8 cellular contexts compared by ENCODE assay signal in genomic region chr9:14692918-14693861, GRCh38. TPM values are rescaled to one million over a fixed set of nuclear protein-coding genes. Genes with fewer than 3 reads are reported as not detected.
A peak's percentile ranks its signal among the peaks of the same experiment; 100 is the strongest.
DNase-seq lines count a peak whose midpoint lies in the region; ATAC-seq and TF ChIP-seq lines count a peak whose summit lies in the region.

ZDHHC21 (minus strand) TSS chr9:14693432; CDS start chr9:14674340, 19,092 bp downstream.

- CTCF ChIA-PET in SK-N-SH (lab: Yijun Ruan, JAX) = interaction anchor here (0.6 to 4.3 kb wide), 5 partner anchors 17 to 1605 kb away, joined by 3 to 21 read pairs (median 3); no protein-coding TSS in a partner anchor

- H3K36me3 ChIP-seq in DOHH2 (ENCODE audit: control insufficient read depth, low read length) = peaks cover 23% of the 10 kb centered on the region
- peaks cover 13 to 15% of the 10 kb centered on the region in 2 experiments for H3K36me3 ChIP-seq in SK-N-SH (replicated peaks in 1 of 2; ENCODE audit: control insufficient read depth in 1 of 2, insufficient read depth in 2 of 2, low read length in 1 of 2)
- H3K36me3 ChIP-seq in heart left ventricle = peaks cover 0 to 22% (median 16%) of the 10 kb centered on the region in 9 donors
- peaks cover 0 to 7% (median 0%) of the 10 kb centered on the region in 4 donors for H3K36me3 ChIP-seq in transverse colon

- no peak for TF ChIP-seq EP300 in SK-N-SH (IDR thresholded peaks at IDR 0.05; ENCODE audit: borderline replicate concordance in 1 of 2, low read depth in 1 of 2, low read length in 1 of 2)
- no peak for TF ChIP-seq EP300 in transverse colon (IDR thresholded peaks at IDR 0.05; ENCODE audit: low read depth)

- H3K4me1 Mint-ChIP-seq in activated naive CD8-positive, alpha-beta T cell treated with anti-CD3 and anti-CD28 coated beads, Interleukin-2, amount 10 ng/mL, durations not matched to agents 7 days and 5 days = peaks cover 24% of the 10 kb centered on the region

- POLR2A ChIA-PET in SK-N-SH (lab: Yijun Ruan, JAX) = interaction anchor here (0.8 to 1.1 kb wide), 3 partner anchors 12 to 75 kb away, joined by 3 read pairs; no protein-coding TSS in a partner anchor
- POLR2A ChIA-PET in activated naive CD8-positive, alpha-beta T cell treated with anti-CD3 and anti-CD28 coated beads, Interleukin-2, amount 10 ng/mL, durations not matched to agents 7 days and 5 days (lab: Charles Lee) = interaction anchor here (0.6 kb wide), 1 partner anchor 87 kb away, joined by 3 read pairs; no protein-coding TSS in a partner anchor

- peaks cover 7% of the 10 kb centered on the region for H3K36me3 Mint-ChIP-seq in activated naive CD8-positive, alpha-beta T cell treated with anti-CD3 and anti-CD28 coated beads, Interleukin-2, amount 10 ng/mL, durations not matched to agents 7 days and 5 days

- H3K4me3 ChIP-seq in DOHH2 (ENCODE audit: low read length) (peak within 1 kb of the TSS; percentile 86), SK-N-SH (ENCODE audit: low read depth in 2 of 2, low read length in 1 of 2) (peak within 1 kb of the TSS; percentile 82 to 93), heart left ventricle (peak within 1 kb of the TSS; percentile 70 to 95 (median 79)), transverse colon (peak within 1 kb of the TSS; percentile 75 to 95 (median 92))

- peaks cover 48% of the 10 kb centered on the region for H3K4me1 ChIP-seq in DOHH2 (ENCODE audit: control insufficient read depth, low read length)
- peaks cover 8 to 13% of the 10 kb centered on the region in 2 experiments; a peak in 3 of 4 replicates for H3K4me1 ChIP-seq in SK-N-SH (ENCODE audit: control insufficient read depth in 1 of 2, insufficient read depth in 2 of 2, low read depth in 1 of 2, low read length in 1 of 2)
- H3K4me1 ChIP-seq in heart left ventricle = peaks cover 0 to 17% (median 8%) of the 10 kb centered on the region in 12 donors
- peaks cover 6 to 24% (median 12%) of the 10 kb centered on the region in 4 donors for H3K4me1 ChIP-seq in transverse colon

- in situ Hi-C loops in transverse colon (cut with MboI; ENCODE audit: low pct_ligation_motif_present in 1 of 4, low pct_unique_long_range_greater_than_20kb in 1 of 4, low sequenced_read_pairs in 3 of 4) = no loop called here

- DNase-seq in HuH-7 (ENCODE audit: low spot score) (peak; percentile 22), SK-N-SH (peak; percentile 91), heart left ventricle (peak; percentile 78 to 89 (median 83)), pons (ENCODE audit: low spot score) (peak; percentile 40), transverse colon (peak; percentile 81)
- peak; percentile 77 for DNase-seq in activated naive CD8-positive, alpha-beta T cell treated with anti-CD3 and anti-CD28 coated beads, Interleukin-2, amount 10 ng/mL, durations not matched to agents 7 days and 5 days

- no peaks in the 10 kb centered on the region for H3K9me3 ChIP-seq in DOHH2 (ENCODE audit: control insufficient read depth, insufficient read depth, low read length)
- no peaks in the 10 kb centered on the region for H3K9me3 ChIP-seq in SK-N-SH
- no peaks in the 10 kb centered on the region for H3K9me3 ChIP-seq in heart left ventricle
- no peaks in the 10 kb centered on the region for H3K9me3 ChIP-seq in transverse colon

- TF ChIP-seq CTCF in DOHH2 (IDR thresholded peaks at IDR 0.05; ENCODE audit: low read depth, low read length, poor library complexity, severe bottlenecking) = no peak
- no peak for TF ChIP-seq CTCF in SK-N-SH (IDR thresholded peaks at IDR 0.05)
- no peak for TF ChIP-seq CTCF in heart left ventricle (IDR thresholded peaks at IDR 0.05)
- no peak for TF ChIP-seq CTCF in transverse colon (IDR thresholded peaks at IDR 0.05)

- peaks cover 27% of the 10 kb centered on the region for H3K79me2 ChIP-seq in DOHH2 (ENCODE audit: control insufficient read depth, low read length)
- H3K79me2 ChIP-seq in SK-N-SH (ENCODE audit: insufficient read depth) = peaks cover 25% of the 10 kb centered on the region

- H3K27ac ChIP-seq in DOHH2 (ENCODE audit: low read depth, low read length) = no peak within 1 kb of the TSS
- H3K27ac ChIP-seq in SK-N-SH (ENCODE audit: low read depth in 2 of 2, low read length in 1 of 2) = peak within 1 kb of the TSS in 1 of 2 experiments; percentile 93; a peak in 2 of 4 replicates
- peak within 1 kb of the TSS in 10 of 12 donors; percentile 24 to 75 (median 60) for H3K27ac ChIP-seq in heart left ventricle
- peak within 1 kb of the TSS; percentile 71 to 78 (median 75) for H3K27ac ChIP-seq in transverse colon

- 14% methylated on average over 17 of the region's 79 CpGs for WGBS in SK-N-SH (ENCODE audit: low lambda C conversion rate)
- 1 to 2% (median 1%) methylated on average over 60 to 79 of the region's 79 CpGs for WGBS in heart left ventricle, 4 donors
- 0 to 2% methylated on average over 2 to 66 of the region's 79 CpGs for WGBS in transverse colon (ENCODE audit: low coverage in 1 of 2), 2 donors

- 0 out of 2 replicates have a peak, but pooled peaks cover 11% of the 10 kb centered on the region for H3F3A ChIP-seq in DOHH2 (ENCODE audit: control insufficient read depth, insufficient read depth)
- H3F3A ChIP-seq in SK-N-SH (replicated peaks; ENCODE audit: insufficient read depth) = peaks cover 12% of the 10 kb centered on the region

- peak within 1 kb of the TSS; percentile 91 for H3K27ac Mint-ChIP-seq in activated naive CD8-positive, alpha-beta T cell treated with anti-CD3 and anti-CD28 coated beads, Interleukin-2, amount 10 ng/mL, durations not matched to agents 7 days and 5 days

- H3K27me3 ChIP-seq in DOHH2 (ENCODE audit: control insufficient read depth, low read length) (peaks cover 43% of the 10 kb centered on the region), SK-N-SH (ENCODE audit: insufficient read depth) (no peaks in the 10 kb centered on the region), heart left ventricle (peaks cover 0 to 5% (median 0%) of the 10 kb centered on the region in 9 donors), transverse colon (no peaks in the 10 kb centered on the region)

- no peak for TF ChIP-seq RAD21 in SK-N-SH (IDR thresholded peaks at IDR 0.05; ENCODE audit: low read length)

- H3K9me2 ChIP-seq in DOHH2 (replicated peaks; ENCODE audit: control insufficient read depth, low read length) = no peaks in the 10 kb centered on the region
- H3K9me2 ChIP-seq in SK-N-SH = no peaks in the 10 kb centered on the region

- peaks cover 6% of the 10 kb centered on the region for H3K27me3 Mint-ChIP-seq in activated naive CD8-positive, alpha-beta T cell treated with anti-CD3 and anti-CD28 coated beads, Interleukin-2, amount 10 ng/mL, durations not matched to agents 7 days and 5 days

- intact Hi-C loops in heart left ventricle (cut with DNase I) = loop anchor here in 2 of 10 donors (2.0 to 10.0 kb wide), 2 partner anchors 44 to 62 kb away; no protein-coding TSS in a partner anchor
- intact Hi-C loops in transverse colon (cut with DNase I; ENCODE audit: low total_unique reads) = no loop called here

- H3K9ac ChIP-seq in SK-N-SH = peak within 1 kb of the TSS; percentile 64

- H3K4me3 Mint-ChIP-seq in activated naive CD8-positive, alpha-beta T cell treated with anti-CD3 and anti-CD28 coated beads, Interleukin-2, amount 10 ng/mL, durations not matched to agents 7 days and 5 days = peak within 1 kb of the TSS; percentile 91

- no peaks in the 10 kb centered on the region for H3K9me3 Mint-ChIP-seq in activated naive CD8-positive, alpha-beta T cell treated with anti-CD3 and anti-CD28 coated beads, Interleukin-2, amount 10 ng/mL, durations not matched to agents 7 days and 5 days

- H4K20me1 ChIP-seq in DOHH2 (ENCODE audit: control insufficient read depth, insufficient read depth, low read depth, low read length) (no peaks in the 10 kb centered on the region), SK-N-SH (ENCODE audit: insufficient read depth) (no peaks in the 10 kb centered on the region)

- TF ChIP-seq POLR2A in heart left ventricle (IDR thresholded peaks at IDR 0.05) (peak in 1 of 2 donors; percentile 38), transverse colon (IDR thresholded peaks at IDR 0.05) (peak; percentile 37)

- ATAC-seq in GM21515 (IDR thresholded peaks at IDR 0.05; ENCODE audit: unreplicated experiment) = peak; percentile 85
- ATAC-seq in activated naive CD8-positive, alpha-beta T cell treated with anti-CD3 and anti-CD28 coated beads, Interleukin-2, amount 10 ng/mL, durations not matched to agents 7 days and 5 days (ENCODE audit: low read depth) = peak; percentile 95
- ATAC-seq in heart left ventricle = peak; percentile 88 to 99 (median 98)

- H2AFZ ChIP-seq in SK-N-SH (ENCODE audit: low read depth) = peak within 1 kb of the TSS; percentile 87

- peak within 1 kb of the TSS; percentile 87 for H3K4me2 ChIP-seq in DOHH2 (ENCODE audit: low read length)
- H3K4me2 ChIP-seq in SK-N-SH = peak within 1 kb of the TSS; percentile 89

TF ChIP-seq in SK-N-SH, 30 proteins besides CTCF, POLR2A, EP300 and RAD21 (continues in another document):
- TF ChIP-seq IRF3 (IDR thresholded peaks at IDR 0.05; ENCODE audit: low read depth, low read length) (no peak), MEF2A (IDR thresholded peaks at IDR 0.05; ENCODE audit: borderline replicate concordance, low read depth) (no peak), MXI1 (IDR thresholded peaks at IDR 0.05; ENCODE audit: low read depth, low read length) (no peak), RCOR1 (IDR thresholded peaks at IDR 0.05; ENCODE audit: low read length) (no peak), CHD2 (IDR thresholded peaks at IDR 0.05; ENCODE audit: low read length, partially characterized antibody) (no peak), SIN3A (IDR thresholded peaks at IDR 0.05; ENCODE audit: borderline replicate concordance, low read depth, low read length) (peak; percentile 25; the same call in 1 of the 2 replicates), EZH2phosphoT487 (IDR thresholded peaks at IDR 0.05; ENCODE audit: borderline replicate concordance, low read depth) (no peak), RXRA (IDR thresholded peaks at IDR 0.05; ENCODE audit: borderline replicate concordance, low read depth) (no peak), YY1 (IDR thresholded peaks at IDR 0.05; ENCODE audit: low read depth) (no peak)

RNA-seq across cellular contexts. Expression of gene ZDHHC21, which starts in this region (rescaled TPM):
- polyA plus RNA-seq in SK-N-SH (2012; rRNA removed) = 2.9 and 4.3 TPM in 2 replicates
- polyA plus RNA-seq in SK-N-SH (2012; cell fraction: cytosol; rRNA removed) = 3.3 and 4.0 TPM in 2 replicates
- 8.0 and 12.5 TPM in 2 replicates for polyA plus RNA-seq in SK-N-SH (2012; cell fraction: nucleus; rRNA removed)
- 1 to 10 TPM; 6.0 to 7.3 TPM for total RNA-seq in activated naive CD8-positive, alpha-beta T cell treated with anti-CD3 and anti-CD28 coated beads, Interleukin-2, amount 10 ng/mL, durations not matched to agents 7 days and 5 days
- total RNA-seq in heart left ventricle = 1 to 10 TPM; 5.2 to 9.3 (median 7.7) TPM
- polyA plus RNA-seq in heart left ventricle = 1 to 10 TPM; 3.5 to 3.9 TPM
- 10 to 100 TPM; 15.9 to 24.7 (median 21.4) TPM for total RNA-seq in transverse colon

Comparison
In these comparisons a context has a peak if more than half of its experiments do, and no peak if none do; other contexts are left out.
1. DNase-seq: peak in every context shown above with its lines; median percentile 91 in SK-N-SH; 83 in heart left ventricle; 81 in transverse colon; 77 in activated naive CD8-positive, alpha-beta T cell treated with anti-CD3 and anti-CD28 coated beads, Interleukin-2, amount 10 ng/mL, durations not matched to agents 7 days and 5 days; 40 in pons; 22 in HuH-7.